23 cellular contexts compared by ENCODE assay signal in genomic region chr7:108009873-108010272, GRCh38. TPM values are rescaled to one million over a fixed set of nuclear protein-coding genes. Genes with fewer than 3 reads are reported as not detected.
A peak's percentile ranks its signal among the peaks of the same experiment; 100 is the strongest.
DNase-seq lines count a peak whose midpoint lies in the region; ATAC-seq, FAIRE-seq and TF ChIP-seq lines count a peak whose summit lies in the region.
"Had no signal": no experiment of that assay in that cellular context is flagged by ENCODE, and none has a peak within 500 bp of the region (broad histone marks: within the 10 kb centered on the region; RNA-seq: fewer than 3 reads in every experiment).

No MANE protein-coding gene starts in this region.

- intact Hi-C loops in kidney (cut with DNase I) = no loop called here
- intact Hi-C loops in transverse colon (cut with DNase I; ENCODE audit: low total_unique reads) = loop anchor here (10.0 kb wide), 2 partner anchors 75 to 135 kb away; no protein-coding TSS in a partner anchor
- intact Hi-C loops in Calu3 (cut with micrococcal nuclease; ENCODE audit: unreplicated experiment) = no loop called here

- CTCF ChIA-PET in Calu3 (lab: Charles Lee) = no interaction called here

- no peak for TF ChIP-seq CTCF in kidney (IDR thresholded peaks at IDR 0.05; ENCODE audit: borderline replicate concordance, extremely low read depth, insufficient read depth)
- TF ChIP-seq CTCF in transverse colon (IDR thresholded peaks at IDR 0.05) = no peak
- no peak for TF ChIP-seq CTCF in Calu3 (IDR thresholded peaks at IDR 0.05; ENCODE audit: unreplicated experiment)

- TF ChIP-seq POLR2A in transverse colon (IDR thresholded peaks at IDR 0.05) = no peak

- no peak for TF ChIP-seq EP300 in transverse colon (IDR thresholded peaks at IDR 0.05; ENCODE audit: low read depth)

- no TSS peak for BruUV-seq in Calu3 (replicated peaks; lab: Mats Ljungman, UMichigan)

- no peaks in the 10 kb centered on the region for H3K36me3 ChIP-seq in kidney (ENCODE audit: control insufficient read depth in 1 of 2, insufficient read depth in 2 of 2, low read length in 2 of 2)
- H3K36me3 ChIP-seq in transverse colon = no peaks in the 10 kb centered on the region
- H3K36me3 ChIP-seq: BLaER1, MG63 had no signal

- peaks cover 5% of the 10 kb centered on the region for H3K36me3 Mint-ChIP-seq in Calu3 (ENCODE audit: insufficient read depth, unreplicated experiment)

- H3K4me3 ChIP-seq in kidney (ENCODE audit: low read length in 2 of 2) (no peak overlapping the region), transverse colon (no peak overlapping the region)
- H3K4me3 ChIP-seq: BLaER1, MG63 had no signal

- no peak for FAIRE-seq in RCC 7860 (lab: Jason Lieb, UNC)
- FAIRE-seq in kidney (lab: Jason Lieb, UNC) = no peak
- FAIRE-seq: GM12891, H54 had no signal

- peaks cover 15 to 25% of the 10 kb centered on the region in 2 donors for H3K4me1 ChIP-seq in kidney (ENCODE audit: control insufficient read depth in 1 of 2, insufficient read depth in 1 of 2, low read depth in 1 of 2, low read length in 2 of 2)
- H3K4me1 ChIP-seq in transverse colon = peaks cover 4 to 53% (median 21%) of the 10 kb centered on the region in 4 donors

- WGBS in transverse colon (ENCODE audit: low coverage in 1 of 2), 2 donors = 85 to 86% methylated on average over 4 of the region's 4 CpGs

- peaks cover 2% of the 10 kb centered on the region for H3K9me3 Mint-ChIP-seq in Calu3 (ENCODE audit: low read depth, unreplicated experiment)
- H3K9me3 Mint-ChIP-seq: CD4-positive, alpha-beta T cell; HFFc6 had no signal

- no peak overlapping the region for H3K9ac ChIP-seq in kidney (ENCODE audit: low read length in 2 of 2)
- H3K9ac ChIP-seq: BLaER1, SK-N-SH had no signal

- H3K4me1 Mint-ChIP-seq in Calu3 (ENCODE audit: low read depth, unreplicated experiment) = peaks cover 48% of the 10 kb centered on the region

- H3K27me3 ChIP-seq in transverse colon = no peaks in the 10 kb centered on the region
- H3K27me3 ChIP-seq: MG63 had no signal

- no peaks in the 10 kb centered on the region for H3K27me3 Mint-ChIP-seq in Calu3 (ENCODE audit: unreplicated experiment)

- H3K4me3 Mint-ChIP-seq in Calu3 (ENCODE audit: low read depth, unreplicated experiment) = no peak overlapping the region
- H3K4me3 Mint-ChIP-seq: CD4-positive, alpha-beta T cell; HFFc6 had no signal

- H3K27ac Mint-ChIP-seq in Calu3 (ENCODE audit: unreplicated experiment) = no peak overlapping the region
- H3K27ac Mint-ChIP-seq: CD4-positive, alpha-beta T cell; HFFc6 had no signal

- H3K27ac ChIP-seq in kidney (ENCODE audit: low read depth in 2 of 2, low read length in 2 of 2) = peak overlapping the region; percentile 45 to 54
- H3K27ac ChIP-seq in transverse colon = peak overlapping the region in 3 of 4 donors; percentile 33 to 63 (median 47)
- H3K27ac ChIP-seq: BLaER1 had no signal

- ATAC-seq in GM19324 (IDR thresholded peaks at IDR 0.05; ENCODE audit: low FRiP score, unreplicated experiment) = no peak

- H3K9me3 ChIP-seq in kidney (ENCODE audit: control insufficient read depth in 1 of 2, low read length in 2 of 2) = no peaks in the 10 kb centered on the region
- H3K9me3 ChIP-seq in transverse colon = no peaks in the 10 kb centered on the region
- H3K9me3 ChIP-seq: BLaER1, MG63, SK-N-SH had no signal

- in situ Hi-C loops in ACHN (cut with HindIII; ENCODE audit: low pct_ligation_motif_present, low pct_unique_long_range_greater_than_20kb, low sequenced_read_pairs) (no loop called here), transverse colon (cut with MboI; ENCODE audit: low pct_ligation_motif_present in 1 of 4, low pct_unique_long_range_greater_than_20kb in 1 of 4, low sequenced_read_pairs in 3 of 4) (no loop called here)

- DNase-seq in ACHN (peak; percentile 54), RCC 7860 (ENCODE audit: low spot score) (peak; percentile 51), kidney (no peak), transverse colon (no peak), NCI-H526 treated with DMSO at 0.1 percent for 48 hours (lab: John Stamatoyannopoulos, UW) (no peak), Calu3 (no peak)
- DNase-seq: CD4-positive, alpha-beta T cell; COR-L47; DMS153; HFFc6; MG63; NCI-H1417; NCI-H1694 treated with DMSO at 0.1 percent for 48 hours; NCI-H2081 treated with DMSO at 0.1 percent for 48 hours; NCI-H2171 treated with DMSO at 0.1 percent for 48 hours; NCI-H524 treated with DMSO at 0.1 percent for 48 hours; RPMI8226; SHP77; SK-N-SH had no signal

RNA-seq across cellular contexts. Expression of gene LAMB1, which starts 6.9 kb away (rescaled TPM):
- total RNA-seq in kidney (312 TPM), transverse colon (100 to 1,000 TPM in 2 of 4 donors, 10 to 100 TPM in 2; 54.2 to 119 (median 90.3) TPM), Calu3 (2022) (181 and 240 TPM in 2 replicates)
- polyA plus RNA-seq in kidney (ENCODE audit: insufficient read depth, low read depth, low replicate concordance) = 140 TPM
- total RNA-seq: CD4-positive, alpha-beta T cell had no signal

Comparison
In these comparisons a context has a peak if more than half of its experiments do, and no peak if none do; other contexts are left out.
1. DNase-seq: peak in ACHN (single experiment) and RCC 7860 (single experiment); none in kidney (single experiment), transverse colon (single experiment), NCI-H526 treated with DMSO at 0.1 percent for 48 hours (single experiment) and Calu3 (single experiment).